ENCODE assay signal across 1 cellular context in genomic region chr5:43042626-43043399, GRCh38.
TF ChIP-seq lines count a peak whose summit lies in the region.

No MANE protein-coding gene starts in this region.

TF ChIP-seq in GM12878, 131 proteins besides CTCF, POLR2A, EP300 and RAD21 (continued from another document and continues in another):
- TF ChIP-seq SMC3 (IDR thresholded peaks at IDR 0.05; ENCODE audit: borderline replicate concordance, low read length) (peak; percentile 51; the same call in 1 of the 2 replicates), PAX8 (IDR thresholded peaks at IDR 0.05) (no peak), MLLT1 (IDR thresholded peaks at IDR 0.05) (peak; percentile 76), HSF1 (IDR thresholded peaks at IDR 0.05; ENCODE audit: low read depth, low read length) (no peak), TCF3 (IDR thresholded peaks at IDR 0.05; ENCODE audit: borderline replicate concordance, insufficient read depth, low read depth, low read length) (peak; percentile 54; the same call in 1 of the 2 replicates), MEF2B (IDR thresholded peaks at IDR 0.05; ENCODE audit: partially characterized antibody, poor library complexity, severe bottlenecking) (no peak), JUNB (IDR thresholded peaks at IDR 0.05) (no peak), IRF3 (IDR thresholded peaks at IDR 0.05) (no peak), PML (IDR thresholded peaks at IDR 0.05; ENCODE audit: low read length) (no peak), PKNOX1 (IDR thresholded peaks at IDR 0.05) (no peak), HDAC2 (IDR thresholded peaks at IDR 0.05) (no peak), HDAC6 (IDR thresholded peaks at IDR 0.05; ENCODE audit: unreplicated experiment) (peak; percentile 73), USF2 (IDR thresholded peaks at IDR 0.05; ENCODE audit: borderline replicate concordance, low read depth, low read length) (no peak; the same call in 1 of the 2 replicates), ZBTB33 (IDR thresholded peaks at IDR 0.05) (no peak), NR2C2 (IDR thresholded peaks at IDR 0.05; ENCODE audit: borderline replicate concordance, control insufficient read depth, insufficient read length, low read depth) (no peak), HCFC1 (IDR thresholded peaks at IDR 0.05; ENCODE audit: low read length) (no peak; the same call in 1 of the 2 replicates), JUND (IDR thresholded peaks at IDR 0.05; ENCODE audit: low read depth, low read length) (no peak), RFX5 (IDR thresholded peaks at IDR 0.05; ENCODE audit: low read depth, low read length) (no peak), ZZZ3 (IDR thresholded peaks at IDR 0.05; ENCODE audit: control insufficient read depth, insufficient read length, low read depth) (no peak), NRF1 (conservative IDR thresholded peaks at IDR 0.05; ENCODE audit: low read depth, low read length) (no peak), SUZ12 (IDR thresholded peaks at IDR 0.05; ENCODE audit: unreplicated experiment) (no peak), HDGF (IDR thresholded peaks at IDR 0.05) (no peak), ZBTB40 (IDR thresholded peaks at IDR 0.05; ENCODE audit: borderline replicate concordance) (no peak), SUPT20H (IDR thresholded peaks at IDR 0.05; ENCODE audit: borderline replicate concordance, control insufficient read depth, low read depth, low read length) (no peak), ETV6 (conservative IDR thresholded peaks at IDR 0.05 in 1 of 2, IDR thresholded peaks at IDR 0.05 in 1 of 2; ENCODE audit: borderline replicate concordance in 1 of 2, low read depth in 1 of 2) (peak in 1 of 2 experiments; percentile 47; a peak in 1 of 4 replicates), ATF7 (IDR thresholded peaks at IDR 0.05; ENCODE audit: low read depth) (no peak), POLR2AphosphoS5 (IDR thresholded peaks at IDR 0.05; ENCODE audit: low read length) (no peak), ASH2L (IDR thresholded peaks at IDR 0.05; ENCODE audit: borderline replicate concordance, low read depth) (no peak), SMAD5 (IDR thresholded peaks at IDR 0.05; ENCODE audit: low read depth) (no peak), BACH1 (IDR thresholded peaks at IDR 0.05; ENCODE audit: borderline replicate concordance) (peak; percentile 34; the same call in 1 of the 2 replicates), NBN (IDR thresholded peaks at IDR 0.05) (peak; percentile 77), RELA (IDR thresholded peaks at IDR 0.05; ENCODE audit: borderline replicate concordance, partially characterized antibody) (no peak), LARP7 (IDR thresholded peaks at IDR 0.05) (no peak), ATF2 (IDR thresholded peaks at IDR 0.05; ENCODE audit: low read length) (0 out of 2 replicates have a peak, but pooled peaks have one; percentile 26), GABPA (IDR thresholded peaks at IDR 0.05; ENCODE audit: low read depth) (no peak), ZSCAN29 (IDR thresholded peaks at IDR 0.05) (no peak), E4F1 (IDR thresholded peaks at IDR 0.05; ENCODE audit: borderline replicate concordance, partially characterized antibody) (no peak), E2F8 (IDR thresholded peaks at IDR 0.05; ENCODE audit: low read depth, partially characterized antibody) (no peak), BMI1 (IDR thresholded peaks at IDR 0.05; ENCODE audit: borderline replicate concordance) (no peak), FOS (IDR thresholded peaks at IDR 0.05; ENCODE audit: borderline replicate concordance, extremely low read depth, insufficient read length) (no peak), FOXM1 (IDR thresholded peaks at IDR 0.05; ENCODE audit: low read depth, low read length) (no peak), SREBF2 (IDR thresholded peaks at IDR 0.05; ENCODE audit: low read length) (no peak), YY1 (IDR thresholded peaks at IDR 0.05; ENCODE audit: low read depth, low read length) (peak; percentile 69), CHD1 (IDR thresholded peaks at IDR 0.05; ENCODE audit: low read depth, low read length) (no peak; the same call in 1 of the 2 replicates), CEBPB (IDR thresholded peaks at IDR 0.05; ENCODE audit: borderline replicate concordance in 1 of 2, low read depth in 2 of 2, low read length in 2 of 2) (no peak), NFYA (IDR thresholded peaks at IDR 0.05; ENCODE audit: borderline replicate concordance, low read depth, low read length) (no peak)
